Comparison of ENCODE assay signal across 22 cellular contexts in genomic region chr6:129903082-129903481, GRCh38. TPM values are rescaled to one million over a fixed set of nuclear protein-coding genes. Genes with fewer than 3 reads are reported as not detected.
DNase-seq lines count a peak whose midpoint lies in the region; ATAC-seq and TF ChIP-seq lines count a peak whose summit lies in the region.
"Had no signal": no experiment of that assay in that cellular context is flagged by ENCODE, and none has a peak within 500 bp of the region (broad histone marks: within the 10 kb centered on the region; RNA-seq: fewer than 3 reads in every experiment).

No MANE protein-coding gene starts in this region.

- dilution Hi-C loops in IMR-90 (cut with HindIII; ENCODE audit: low sequenced_read_pairs, unreplicated experiment): no loop called here

- POLR2A ChIA-PET in IMR-90 (lab: Charles Lee; ENCODE audit: unreplicated experiment): interaction anchor here (0.6 kb wide), 1 partner anchor 754 kb away, joined by 3 read pairs; no protein-coding TSS in a partner anchor

- no peak for TF ChIP-seq RAD21 in IMR-90 (IDR thresholded peaks at IDR 0.05; ENCODE audit: low read length)

- no peaks in the 10 kb centered on the region for H4K20me1 ChIP-seq in IMR-90 (ENCODE audit: insufficient read depth, low read length)

- no peak overlapping the region for H4K5ac ChIP-seq in IMR-90 (ENCODE audit: low read depth, low read length)

- DNase-seq in IMR-90: no peak
- DNase-seq in AG08396 (ENCODE audit: low spot score): no peak
- DNase-seq in cerebellar nuclear complex (lab: John Stamatoyannopoulos, UW): no peak
- DNase-seq in HK-2 (ENCODE audit: unreplicated experiment): no peak
- DNase-seq: activated CD4-positive, CD25-positive, alpha-beta regulatory T cell; activated CD8-positive, alpha-beta memory T cell treated with anti-CD3 and anti-CD28 coated beads for 24 hours; CD4-positive, alpha-beta T cell; foreskin fibroblast; left colon; midbrain; NCI-H1417 treated with DMSO at 0.1 percent for 48 hours; SHP77 treated with DMSO at 0.1 percent for 48 hours; T-helper 17 cell had no signal

- H3K18ac ChIP-seq in IMR-90 (ENCODE audit: low read depth, low read length): no peak overlapping the region

- H3K9ac ChIP-seq in IMR-90 (ENCODE audit: low read depth, low read length): no peak overlapping the region

- no peaks in the 10 kb centered on the region for H3K9me1 ChIP-seq in IMR-90 (ENCODE audit: insufficient read depth, low read length)

- no peak overlapping the region for H3K27ac ChIP-seq in IMR-90 (ENCODE audit: insufficient read depth, low read length)
- H3K27ac ChIP-seq: neutrophil had no signal

- no peak overlapping the region for H2BK15ac ChIP-seq in IMR-90 (ENCODE audit: low read depth, low read length)

- no peak for TF ChIP-seq CTCF in IMR-90 (conservative IDR thresholded peaks at IDR 0.05; ENCODE audit: low read depth, low read length)

- intact Hi-C loops in IMR-90 (cut with micrococcal nuclease): no loop called here

- no peaks in the 10 kb centered on the region for H3K36me3 ChIP-seq in IMR-90 (ENCODE audit: control insufficient read depth, insufficient read depth, low read length)
- H3K36me3 ChIP-seq: neutrophil had no signal

- in situ Hi-C loops in IMR-90 (cut with MboI; ENCODE audit: low sequenced_read_pairs): no loop called here

- no peak overlapping the region for H3K4me3 ChIP-seq in IMR-90 (ENCODE audit: insufficient read depth, low read depth, low read length)

- no peaks in the 10 kb centered on the region for H3K79me1 ChIP-seq in IMR-90 (ENCODE audit: low read depth in 1 of 2, low read length in 2 of 2)

- no peak overlapping the region for H2BK5ac ChIP-seq in IMR-90 (ENCODE audit: low read depth, low read length, poor library complexity, severe bottlenecking)

- H3K4me1 ChIP-seq in IMR-90 (ENCODE audit: control insufficient read depth, insufficient read depth, low read length): no peaks in the 10 kb centered on the region

- peak; percentile 51 for ATAC-seq in GM18870 (IDR thresholded peaks at IDR 0.05; ENCODE audit: unreplicated experiment)
- ATAC-seq in GM21576 (IDR thresholded peaks at IDR 0.05; ENCODE audit: unreplicated experiment): peak; percentile 71
- peak; percentile 37 for ATAC-seq in HG02981 (IDR thresholded peaks at IDR 0.05; ENCODE audit: unreplicated experiment)
- ATAC-seq in IMR-90 (ENCODE audit: low read depth): peak; percentile 66
- no peak for ATAC-seq in HG02970 (IDR thresholded peaks at IDR 0.05; ENCODE audit: low FRiP score, unreplicated experiment)
- ATAC-seq: left colon, sciatic nerve, T-helper 17 cell had no signal

- no peak overlapping the region for H2BK120ac ChIP-seq in IMR-90 (ENCODE audit: low read depth, low read length)

- no peak overlapping the region for H4K91ac ChIP-seq in IMR-90 (ENCODE audit: insufficient read depth, low read depth, low read length)

- H3K56ac ChIP-seq in IMR-90 (ENCODE audit: extremely low read depth, insufficient read depth, low read length): no peak overlapping the region

- H3K4me2 ChIP-seq in IMR-90 (ENCODE audit: low read depth, low read length): no peak overlapping the region

- H3K23ac ChIP-seq in IMR-90 (ENCODE audit: low read depth, low read length): no peak overlapping the region

- H4K8ac ChIP-seq in IMR-90 (ENCODE audit: low read depth in 2 of 2, low read length in 2 of 2): no peak overlapping the region

- TF ChIP-seq POLR2A in IMR-90 (IDR thresholded peaks at IDR 0.05; ENCODE audit: low read depth, low read length): no peak

- H2AK5ac ChIP-seq in IMR-90 (ENCODE audit: low read depth, low read length): no peak overlapping the region

- H3K4ac ChIP-seq in IMR-90 (ENCODE audit: low read depth, low read length): no peak overlapping the region

- H3K27me3 ChIP-seq in IMR-90 (ENCODE audit: control insufficient read depth, insufficient read depth, low read length): no peaks in the 10 kb centered on the region
- H3K27me3 ChIP-seq: neutrophil had no signal

- H2AFZ ChIP-seq in IMR-90 (replicated peaks; ENCODE audit: low read length, poor library complexity): no peak overlapping the region

- BruUV-seq in IMR-90 (replicated peaks; lab: Mats Ljungman, UMichigan): no TSS peak

- H2AK9ac ChIP-seq in IMR-90 (replicated peaks; ENCODE audit: low read depth, low read length, poor library complexity): no peak overlapping the region

- CTCF ChIA-PET in IMR-90 (lab: Yijun Ruan, JAX): interaction anchor here (0.6 kb wide), 1 partner anchor 50 kb away, joined by 3 read pairs; no protein-coding TSS in a partner anchor

- no peak overlapping the region for H3K14ac ChIP-seq in IMR-90 (replicated peaks; ENCODE audit: low read depth, low read length)

- 0 out of 2 replicates have a peak, but pooled peaks cover 2% of the 10 kb centered on the region for H3K9me3 ChIP-seq in IMR-90 (ENCODE audit: control insufficient read depth, insufficient read depth, low read length)
- H3K9me3 ChIP-seq: neutrophil had no signal

- H2BK20ac ChIP-seq in IMR-90 (ENCODE audit: low read depth, low read length): no peak overlapping the region

TF ChIP-seq in IMR-90, 13 proteins besides CTCF, POLR2A, EP300 and RAD21:
- TF ChIP-seq USF2 (IDR thresholded peaks at IDR 0.05; ENCODE audit: low read depth, low read length): no peak
- TF ChIP-seq MAZ (IDR thresholded peaks at IDR 0.05; ENCODE audit: borderline replicate concordance, low read depth, low read length): no peak
- no peak for TF ChIP-seq CEBPB (IDR thresholded peaks at IDR 0.05; ENCODE audit: low read depth, low read length)
- TF ChIP-seq ELK1 (IDR thresholded peaks at IDR 0.05; ENCODE audit: borderline replicate concordance, low read depth, low read length): no peak
- no peak for TF ChIP-seq NFE2L2 (IDR thresholded peaks at IDR 0.05; ENCODE audit: low read depth, low read length)

RNA-seq across cellular contexts. Expression of gene TMEM244, which starts 42.0 kb away (rescaled TPM):
- total RNA-seq in IMR-90 (2012; rRNA removed): 0.28 and 0.36 TPM in 2 replicates
- polyA plus RNA-seq in IMR-90 (2012; rRNA removed): 0.21 TPM in 1 of 2 replicates, not detected in the other
- not detected in 2 replicates for polyA plus RNA-seq in IMR-90 (2012; cell fraction: cytosol; rRNA removed)
- polyA plus RNA-seq in IMR-90 (2012; cell fraction: nucleus; rRNA removed; ENCODE audit: low replicate concordance): 0.22 TPM in 1 of 2 replicates, not detected in the other
- total RNA-seq: activated T-helper 1 cell treated with anti-CD3 and anti-CD28 coated beads, Interleukin-12 subunit alpha, Interleukin-12 subunit beta, Interleukin-2, Interleukin-4 antibody, amounts not matched to agents 30 ng/mL and 10 ng/mL and 1 ng/mL, durations not matched to agents 14 hours and 24 hours and 36 hours; CD4-positive, alpha-beta T cell; HT1080; left colon; sciatic nerve had no signal
- polyA plus RNA-seq: adipose tissue had no signal
